Comparison of ENCODE assay signal across 18 cellular contexts in the genomic region with DNA sequence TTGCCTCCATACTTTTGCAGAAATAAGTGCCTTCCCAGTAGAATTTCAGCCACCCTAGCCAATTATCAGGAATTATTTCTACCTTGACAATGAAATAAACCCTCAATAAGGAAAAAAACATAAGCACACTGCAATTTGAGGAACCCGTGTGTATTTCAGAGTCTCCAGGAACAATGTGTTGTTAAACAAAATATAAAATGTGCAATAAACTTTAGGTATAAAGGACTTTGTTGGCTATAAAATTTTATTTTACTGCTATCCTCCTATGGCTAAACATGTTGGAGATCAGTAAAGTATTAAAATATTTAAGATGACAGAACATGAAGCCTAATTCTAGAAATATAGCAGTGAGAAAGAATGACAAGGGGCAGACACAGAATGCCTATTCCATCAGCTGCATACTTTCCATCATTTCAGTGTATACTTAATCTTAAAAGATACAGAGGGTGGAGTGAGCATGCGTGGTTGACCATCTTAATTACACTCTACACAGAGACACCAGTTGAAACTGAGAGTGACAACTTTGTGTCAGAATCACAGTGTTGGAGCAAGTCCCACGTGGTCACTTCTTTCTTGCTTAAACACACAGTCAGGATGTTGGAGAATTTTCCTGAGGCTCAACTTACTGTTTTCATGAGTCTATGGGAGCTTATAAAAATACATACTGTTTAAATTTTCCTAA.
DNase-seq lines count a peak whose midpoint lies in the region; ATAC-seq, FAIRE-seq and TF ChIP-seq lines count a peak whose summit lies in the region.
"Had no signal": no experiment of that assay in that cellular context is flagged by ENCODE, and none has a peak within 500 bp of the region (broad histone marks: within the 10 kb centered on the region; RNA-seq: fewer than 3 reads in every experiment).

No MANE protein-coding gene starts in this region.

- H3K9me3 ChIP-seq in mucosa of descending colon: no peaks in the 10 kb centered on the region
- H3K9me3 ChIP-seq: A549, Caco-2 had no signal

- no peak overlapping the region for H3K27ac Mint-ChIP-seq in activated naive CD4-positive, alpha-beta T cell treated with anti-CD3 and anti-CD28 coated beads, Interleukin-2, amount 50 U/mL, for 72 hours
- H3K27ac Mint-ChIP-seq: CD4-positive, alpha-beta T cell; CD8-positive, alpha-beta T cell had no signal

- peak; percentile 24 for FAIRE-seq in colon (lab: Jason Lieb, UNC)
- FAIRE-seq: A549, D721Med, G401.6, GM12891, GM19239 had no signal

- H3K9me3 Mint-ChIP-seq in activated naive CD4-positive, alpha-beta T cell treated with anti-CD3 and anti-CD28 coated beads, Interleukin-2, amount 50 U/mL, for 72 hours: peaks cover 4 to 10% of the 10 kb centered on the region in 2 donors

- peak; percentile 81 for ATAC-seq in mucosa of descending colon
- ATAC-seq in activated naive CD4-positive, alpha-beta T cell treated with anti-CD3 and anti-CD28 coated beads, Interleukin-2, amount 50 U/mL, for 72 hours: no peak
- ATAC-seq: A549; CD8-positive, alpha-beta T cell had no signal

- TF ChIP-seq CTCF in LNCaP clone FGC (IDR thresholded peaks at IDR 0.05; ENCODE audit: control insufficient read depth, extremely low read depth, insufficient read depth): no peak
- no peak for TF ChIP-seq CTCF in mucosa of descending colon (IDR thresholded peaks at IDR 0.05)

- H3K4me3 ChIP-seq in LNCaP clone FGC (ENCODE audit: low read depth, low read length) (no peak overlapping the region), mucosa of descending colon (no peak overlapping the region)
- H3K4me3 ChIP-seq: A549; BLaER1 treated with 17β-estradiol and CSF1 and Interleukin-3, amounts not matched to agents 10 nM and 100 nM had no signal

- no peaks in the 10 kb centered on the region for H3K4me1 ChIP-seq in mucosa of descending colon (ENCODE audit: low read depth)
- H3K4me1 ChIP-seq: A549; BLaER1 treated with 17β-estradiol and CSF1 and Interleukin-3, amounts not matched to agents 10 nM and 100 nM; Caco-2 had no signal

- DNase-seq in LNCaP clone FGC (ENCODE audit: low read depth): peak; percentile 51
- peak in 1 of 3 donors; percentile 34 for DNase-seq in mucosa of descending colon
- no peak for DNase-seq in NCI-H2107 treated with DMSO at 0.1 percent for 48 hours (lab: John Stamatoyannopoulos, UW; ENCODE audit: unreplicated experiment)
- DNase-seq in activated naive CD4-positive, alpha-beta T cell treated with anti-CD3 and anti-CD28 coated beads, Interleukin-2, amount 50 U/mL, for 72 hours (ENCODE audit: low spot score in 2 of 2): no peak
- DNase-seq: AML-193; Caco-2; Calu3; CD4-positive, alpha-beta T cell; CD8-positive, alpha-beta T cell; DMS79 treated with DMSO at 0.1 percent for 48 hours; GF-D8 had no signal

- intact Hi-C loops in mucosa of descending colon (cut with DNase I, micrococcal nuclease): no loop called here

- no peaks in the 10 kb centered on the region for H3K36me3 ChIP-seq in mucosa of descending colon (ENCODE audit: low read depth)
- H3K36me3 ChIP-seq: BLaER1 treated with 17β-estradiol and CSF1 and Interleukin-3, amounts not matched to agents 10 nM and 100 nM had no signal

- H3K36me3 Mint-ChIP-seq in activated naive CD4-positive, alpha-beta T cell treated with anti-CD3 and anti-CD28 coated beads, Interleukin-2, amount 50 U/mL, for 72 hours: peaks cover 5 to 8% of the 10 kb centered on the region in 2 donors
